1 cellular context compared by ENCODE assay signal in genomic region chr12:93570552-93571359, GRCh38.
TF ChIP-seq lines count a peak whose summit lies in the region.

No MANE protein-coding gene starts in this region.

TF ChIP-seq in HEK293, 187 proteins besides CTCF, POLR2A, EP300 and RAD21 (continued from another document and continues in another):
- TF ChIP-seq ZNF184 (tag by site-specific recombination; IDR thresholded peaks at IDR 0.05): peak; percentile 43; the same call in 1 of the 2 replicates
- TF ChIP-seq ZBTB44 (tag by site-specific recombination; IDR thresholded peaks at IDR 0.05): peak; percentile 82
- TF ChIP-seq, protein P1, sequence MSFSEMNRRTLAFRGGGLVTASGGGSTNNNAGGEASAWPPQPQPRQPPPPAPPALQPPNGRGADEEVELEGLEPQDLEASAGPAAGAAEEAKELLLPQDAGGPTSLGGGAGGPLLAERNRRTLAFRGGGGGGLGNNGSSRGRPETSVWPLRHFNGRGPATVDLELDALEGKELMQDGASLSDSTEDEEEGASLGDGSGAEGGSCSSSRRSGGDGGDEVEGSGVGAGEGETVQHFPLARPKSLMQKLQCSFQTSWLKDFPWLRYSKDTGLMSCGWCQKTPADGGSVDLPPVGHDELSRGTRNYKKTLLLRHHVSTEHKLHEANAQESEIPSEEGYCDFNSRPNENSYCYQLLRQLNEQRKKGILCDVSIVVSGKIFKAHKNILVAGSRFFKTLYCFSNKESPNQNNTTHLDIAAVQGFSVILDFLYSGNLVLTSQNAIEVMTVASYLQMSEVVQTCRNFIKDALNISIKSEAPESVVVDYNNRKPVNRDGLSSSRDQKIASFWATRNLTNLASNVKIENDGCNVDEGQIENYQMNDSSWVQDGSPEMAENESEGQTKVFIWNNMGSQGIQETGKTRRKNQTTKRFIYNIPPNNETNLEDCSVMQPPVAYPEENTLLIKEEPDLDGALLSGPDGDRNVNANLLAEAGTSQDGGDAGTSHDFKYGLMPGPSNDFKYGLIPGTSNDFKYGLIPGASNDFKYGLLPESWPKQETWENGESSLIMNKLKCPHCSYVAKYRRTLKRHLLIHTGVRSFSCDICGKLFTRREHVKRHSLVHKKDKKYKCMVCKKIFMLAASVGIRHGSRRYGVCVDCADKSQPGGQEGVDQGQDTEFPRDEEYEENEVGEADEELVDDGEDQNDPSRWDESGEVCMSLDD (tag by site-specific recombination; IDR thresholded peaks at IDR 0.05): peak; percentile 95
- peak; percentile 56 for TF ChIP-seq SP2 (tag by site-specific recombination; IDR thresholded peaks at IDR 0.05)
- no peak for TF ChIP-seq ZNF416 (tag by site-specific recombination; IDR thresholded peaks at IDR 0.05)
- 0 out of 2 replicates have a peak, but pooled peaks have one; percentile 39 for TF ChIP-seq ZNF558 (tag by site-specific recombination; IDR thresholded peaks at IDR 0.05)
- no peak for TF ChIP-seq ZNF202 (tag by site-specific recombination; IDR thresholded peaks at IDR 0.05; ENCODE audit: borderline replicate concordance)
- TF ChIP-seq, protein P2, sequence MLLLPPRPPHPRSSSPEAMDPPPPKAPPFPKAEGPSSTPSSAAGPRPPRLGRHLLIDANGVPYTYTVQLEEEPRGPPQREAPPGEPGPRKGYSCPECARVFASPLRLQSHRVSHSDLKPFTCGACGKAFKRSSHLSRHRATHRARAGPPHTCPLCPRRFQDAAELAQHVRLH (tag by site-specific recombination; IDR thresholded peaks at IDR 0.05): no peak
- TF ChIP-seq ZNF660 (tag by site-specific recombination; IDR thresholded peaks at IDR 0.05): no peak; the same call in 1 of the 2 replicates
- TF ChIP-seq ZNF239 (tag by site-specific recombination; IDR thresholded peaks at IDR 0.05): no peak
- peak; percentile 89; the same call in 1 of the 2 replicates for TF ChIP-seq ZNF600 (tag by site-specific recombination; IDR thresholded peaks at IDR 0.05)
- TF ChIP-seq ZNF112 (tag by site-specific recombination; IDR thresholded peaks at IDR 0.05): no peak
- TF ChIP-seq ZNF433 (tag by site-specific recombination; IDR thresholded peaks at IDR 0.05; ENCODE audit: low read depth): no peak
- peak; percentile 67 for TF ChIP-seq ZNF629 (tag by site-specific recombination; IDR thresholded peaks at IDR 0.05)
- TF ChIP-seq GLI2 (tag by site-specific recombination; IDR thresholded peaks at IDR 0.05; ENCODE audit: borderline replicate concordance, low read depth): peak; percentile 71; the same call in 1 of the 2 replicates
- TF ChIP-seq ZNF785 (tag by site-specific recombination; IDR thresholded peaks at IDR 0.05): no peak
- TF ChIP-seq, protein P3, sequence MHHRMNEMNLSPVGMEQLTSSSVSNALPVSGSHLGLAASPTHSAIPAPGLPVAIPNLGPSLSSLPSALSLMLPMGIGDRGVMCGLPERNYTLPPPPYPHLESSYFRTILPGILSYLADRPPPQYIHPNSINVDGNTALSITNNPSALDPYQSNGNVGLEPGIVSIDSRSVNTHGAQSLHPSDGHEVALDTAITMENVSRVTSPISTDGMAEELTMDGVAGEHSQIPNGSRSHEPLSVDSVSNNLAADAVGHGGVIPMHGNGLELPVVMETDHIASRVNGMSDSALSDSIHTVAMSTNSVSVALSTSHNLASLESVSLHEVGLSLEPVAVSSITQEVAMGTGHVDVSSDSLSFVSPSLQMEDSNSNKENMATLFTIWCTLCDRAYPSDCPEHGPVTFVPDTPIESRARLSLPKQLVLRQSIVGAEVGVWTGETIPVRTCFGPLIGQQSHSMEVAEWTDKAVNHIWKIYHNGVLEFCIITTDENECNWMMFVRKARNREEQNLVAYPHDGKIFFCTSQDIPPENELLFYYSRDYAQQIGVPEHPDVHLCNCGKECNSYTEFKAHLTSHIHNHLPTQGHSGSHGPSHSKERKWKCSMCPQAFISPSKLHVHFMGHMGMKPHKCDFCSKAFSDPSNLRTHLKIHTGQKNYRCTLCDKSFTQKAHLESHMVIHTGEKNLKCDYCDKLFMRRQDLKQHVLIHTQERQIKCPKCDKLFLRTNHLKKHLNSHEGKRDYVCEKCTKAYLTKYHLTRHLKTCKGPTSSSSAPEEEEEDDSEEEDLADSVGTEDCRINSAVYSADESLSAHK (tag by site-specific recombination; IDR thresholded peaks at IDR 0.05): peak; percentile 81
- TF ChIP-seq, protein P4, sequence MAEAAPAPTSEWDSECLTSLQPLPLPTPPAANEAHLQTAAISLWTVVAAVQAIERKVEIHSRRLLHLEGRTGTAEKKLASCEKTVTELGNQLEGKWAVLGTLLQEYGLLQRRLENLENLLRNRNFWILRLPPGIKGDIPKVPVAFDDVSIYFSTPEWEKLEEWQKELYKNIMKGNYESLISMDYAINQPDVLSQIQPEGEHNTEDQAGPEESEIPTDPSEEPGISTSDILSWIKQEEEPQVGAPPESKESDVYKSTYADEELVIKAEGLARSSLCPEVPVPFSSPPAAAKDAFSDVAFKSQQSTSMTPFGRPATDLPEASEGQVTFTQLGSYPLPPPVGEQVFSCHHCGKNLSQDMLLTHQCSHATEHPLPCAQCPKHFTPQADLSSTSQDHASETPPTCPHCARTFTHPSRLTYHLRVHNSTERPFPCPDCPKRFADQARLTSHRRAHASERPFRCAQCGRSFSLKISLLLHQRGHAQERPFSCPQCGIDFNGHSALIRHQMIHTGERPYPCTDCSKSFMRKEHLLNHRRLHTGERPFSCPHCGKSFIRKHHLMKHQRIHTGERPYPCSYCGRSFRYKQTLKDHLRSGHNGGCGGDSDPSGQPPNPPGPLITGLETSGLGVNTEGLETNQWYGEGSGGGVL (tag by site-specific recombination; IDR thresholded peaks at IDR 0.05): peak; percentile 64
- TF ChIP-seq ZNF670 (tag by site-specific recombination; IDR thresholded peaks at IDR 0.05; ENCODE audit: low read depth): no peak
- TF ChIP-seq REST (tag by site-specific recombination; IDR thresholded peaks at IDR 0.05): peak; percentile 17; the same call in 1 of the 2 replicates
- TF ChIP-seq BCL11B (tag by site-specific recombination; IDR thresholded peaks at IDR 0.05; ENCODE audit: low read depth): peak; percentile 95
- TF ChIP-seq GLIS1 (tag by site-specific recombination; IDR thresholded peaks at IDR 0.05): peak; percentile 50; the same call in 1 of the 2 replicates
- TF ChIP-seq ZNF423 (tag by site-specific recombination; IDR thresholded peaks at IDR 0.05): peak; percentile 94
- no peak; the same call in 1 of the 2 replicates for TF ChIP-seq ZNF391 (tag by site-specific recombination; IDR thresholded peaks at IDR 0.05; ENCODE audit: borderline replicate concordance, low read depth)
- TF ChIP-seq ZNF311 (tag by site-specific recombination; IDR thresholded peaks at IDR 0.05; ENCODE audit: borderline replicate concordance): no peak
- TF ChIP-seq, protein P5, sequence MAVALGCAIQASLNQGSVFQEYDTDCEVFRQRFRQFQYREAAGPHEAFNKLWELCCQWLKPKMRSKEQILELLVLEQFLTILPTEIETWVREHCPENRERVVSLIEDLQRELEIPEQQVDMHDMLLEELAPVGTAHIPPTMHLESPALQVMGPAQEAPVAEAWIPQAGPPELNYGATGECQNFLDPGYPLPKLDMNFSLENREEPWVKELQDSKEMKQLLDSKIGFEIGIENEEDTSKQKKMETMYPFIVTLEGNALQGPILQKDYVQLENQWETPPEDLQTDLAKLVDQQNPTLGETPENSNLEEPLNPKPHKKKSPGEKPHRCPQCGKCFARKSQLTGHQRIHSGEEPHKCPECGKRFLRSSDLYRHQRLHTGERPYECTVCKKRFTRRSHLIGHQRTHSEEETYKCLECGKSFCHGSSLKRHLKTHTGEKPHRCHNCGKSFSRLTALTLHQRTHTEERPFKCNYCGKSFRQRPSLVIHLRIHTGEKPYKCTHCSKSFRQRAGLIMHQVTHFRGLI (tag by site-specific recombination; IDR thresholded peaks at IDR 0.05): peak; percentile 21
- TF ChIP-seq SP3 (tag by site-specific recombination; IDR thresholded peaks at IDR 0.05): peak; percentile 33
- TF ChIP-seq RBAK (tag by site-specific recombination; IDR thresholded peaks at IDR 0.05): no peak
- 0 out of 2 replicates have a peak, but pooled peaks have one; percentile 23 for TF ChIP-seq ZNF280D (tag by site-specific recombination; IDR thresholded peaks at IDR 0.05)
- peak; percentile 52; the same call in 1 of the 2 replicates for TF ChIP-seq ZNF561 (tag by site-specific recombination; IDR thresholded peaks at IDR 0.05; ENCODE audit: borderline replicate concordance)
- TF ChIP-seq GFI1B (tag by site-specific recombination; IDR thresholded peaks at IDR 0.05): peak; percentile 23; the same call in 1 of the 2 replicates
- TF ChIP-seq, protein P6, sequence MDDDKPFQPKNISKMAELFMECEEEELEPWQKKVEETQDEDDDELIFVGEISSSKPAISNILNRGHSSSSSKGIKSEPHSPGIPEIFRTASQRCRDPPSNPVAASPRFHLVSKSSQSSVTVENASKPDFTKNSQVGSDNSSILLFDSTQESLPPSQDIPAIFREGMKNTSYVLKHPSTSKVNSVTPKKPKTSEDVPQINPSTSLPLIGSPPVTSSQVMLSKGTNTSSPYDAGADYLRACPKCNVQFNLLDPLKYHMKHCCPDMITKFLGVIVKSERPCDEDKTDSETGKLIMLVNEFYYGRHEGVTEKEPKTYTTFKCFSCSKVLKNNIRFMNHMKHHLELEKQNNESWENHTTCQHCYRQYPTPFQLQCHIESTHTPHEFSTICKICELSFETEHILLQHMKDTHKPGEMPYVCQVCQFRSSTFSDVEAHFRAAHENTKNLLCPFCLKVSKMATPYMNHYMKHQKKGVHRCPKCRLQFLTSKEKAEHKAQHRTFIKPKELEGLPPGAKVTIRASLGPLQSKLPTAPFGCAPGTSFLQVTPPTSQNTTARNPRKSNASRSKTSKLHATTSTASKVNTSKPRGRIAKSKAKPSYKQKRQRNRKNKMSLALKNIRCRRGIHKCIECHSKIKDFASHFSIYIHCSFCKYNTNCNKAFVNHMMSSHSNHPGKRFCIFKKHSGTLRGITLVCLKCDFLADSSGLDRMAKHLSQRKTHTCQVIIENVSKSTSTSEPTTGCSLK (tag by site-specific recombination; IDR thresholded peaks at IDR 0.05): no peak
- no peak for TF ChIP-seq ZNF292 (tag by site-specific recombination; IDR thresholded peaks at IDR 0.05; ENCODE audit: borderline replicate concordance, low read depth)
- TF ChIP-seq GLIS2 (tag by site-specific recombination; IDR thresholded peaks at IDR 0.05): peak; percentile 86
- TF ChIP-seq ZNF623 (tag by site-specific recombination; IDR thresholded peaks at IDR 0.05): peak; percentile 28; the same call in 1 of the 2 replicates
- TF ChIP-seq ZNF488 (tag by site-specific recombination; IDR thresholded peaks at IDR 0.05): no peak
- TF ChIP-seq YY2 (tag by site-specific recombination; IDR thresholded peaks at IDR 0.05): no peak
- TF ChIP-seq ZNF521 (tag by site-specific recombination; IDR thresholded peaks at IDR 0.05): no peak
